ENCODE assay signal across 13 cellular contexts in genomic region chr9:95379630-95380029, GRCh38.
DNase-seq lines count a peak whose midpoint lies in the region; ATAC-seq, FAIRE-seq and TF ChIP-seq lines count a peak whose summit lies in the region.
"Had no signal": no experiment of that assay in that cellular context is flagged by ENCODE, and none has a peak within 500 bp of the region (broad histone marks: within the 10 kb centered on the region; RNA-seq: fewer than 3 reads in every experiment).

No MANE protein-coding gene starts in this region.

- no peaks in the 10 kb centered on the region for H3K9me3 ChIP-seq in CD4-positive, alpha-beta memory T cell (ENCODE audit: control insufficient read depth in 1 of 2, low read length in 2 of 2)
- no peaks in the 10 kb centered on the region for H3K9me3 ChIP-seq in RWPE2 (ENCODE audit: severe bottlenecking)
- H3K9me3 ChIP-seq in pancreas: no peaks in the 10 kb centered on the region
- no peaks in the 10 kb centered on the region for H3K9me3 ChIP-seq in kidney (ENCODE audit: control insufficient read depth in 1 of 2, low read length in 2 of 2)
- H3K9me3 ChIP-seq: breast epithelium, heart right ventricle, left lung, thoracic aorta had no signal

- no peak overlapping the region for H3K27ac Mint-ChIP-seq in CD4-positive, alpha-beta memory T cell

- ATAC-seq in RWPE2 (ENCODE audit: low read depth) (no peak), foreskin keratinocyte (no peak), pancreas (no peak), HG03442 (IDR thresholded peaks at IDR 0.05; ENCODE audit: unreplicated experiment) (no peak)
- ATAC-seq: heart right ventricle, left lung had no signal

- 69 to 86% methylated on average over 5 of the region's 5 CpGs for WGBS in pancreas, 2 donors

- no peak overlapping the region for H3K4me3 ChIP-seq in CD4-positive, alpha-beta memory T cell (ENCODE audit: low read length in 2 of 2)
- H3K4me3 ChIP-seq in GM12865 (ENCODE audit: low read depth, low read length) (no peak overlapping the region), RWPE2 (ENCODE audit: severe bottlenecking) (no peak overlapping the region), pancreas (no peak overlapping the region), kidney (ENCODE audit: low read length in 2 of 2) (no peak overlapping the region)
- H3K4me3 ChIP-seq: breast epithelium, heart right ventricle, left lung, thoracic aorta had no signal

- CTCF ChIA-PET in CD4-positive, alpha-beta memory T cell (lab: Charles Lee; ENCODE audit: partially characterized antibody): interaction anchor here (0.6 to 3.4 kb wide), 5 partner anchors 18 to 840 kb away, joined by 3 to 14 read pairs (median 6); no protein-coding TSS in a partner anchor

- no peaks in the 10 kb centered on the region for H3K9me3 Mint-ChIP-seq in CD4-positive, alpha-beta memory T cell

- POLR2A ChIA-PET in CD4-positive, alpha-beta memory T cell (lab: Charles Lee; ENCODE audit: partially characterized antibody): no interaction called here

- H3K27me3 ChIP-seq in CD4-positive, alpha-beta memory T cell (ENCODE audit: insufficient read depth, low read length): no peaks in the 10 kb centered on the region
- H3K27me3 ChIP-seq in RWPE2 (ENCODE audit: insufficient read depth, poor library complexity, severe bottlenecking) (peaks cover 4% of the 10 kb centered on the region), foreskin keratinocyte (no peaks in the 10 kb centered on the region), pancreas (no peaks in the 10 kb centered on the region)
- H3K27me3 ChIP-seq: breast epithelium had no signal

- no peak overlapping the region for H3K9ac ChIP-seq in kidney (ENCODE audit: low read length in 2 of 2)

- no peak overlapping the region for H3K27ac ChIP-seq in CD4-positive, alpha-beta memory T cell (ENCODE audit: low read depth, low read length)
- H3K27ac ChIP-seq in RWPE2 (ENCODE audit: poor library complexity, severe bottlenecking) (no peak overlapping the region), foreskin keratinocyte (no peak overlapping the region), pancreas (no peak overlapping the region), kidney (ENCODE audit: low read depth in 2 of 2, low read length in 2 of 2) (no peak overlapping the region)
- H3K27ac ChIP-seq: breast epithelium, heart right ventricle, left lung, thoracic aorta had no signal

- H3K4me1 Mint-ChIP-seq in CD4-positive, alpha-beta memory T cell: peaks cover 0 to 4% (median 2%) of the 10 kb centered on the region in 4 donors

- H3K36me3 Mint-ChIP-seq in CD4-positive, alpha-beta memory T cell: no peaks in the 10 kb centered on the region

- TF ChIP-seq CTCF in GM12865 (IDR thresholded peaks at IDR 0.05; ENCODE audit: insufficient read depth, low read depth, low read length, missing control alignments): peak; percentile 3
- peak; percentile 20 for TF ChIP-seq CTCF in RWPE2 (IDR thresholded peaks at IDR 0.05; ENCODE audit: poor library complexity, severe bottlenecking)
- peak; percentile 22 for TF ChIP-seq CTCF in foreskin keratinocyte (conservative IDR thresholded peaks at IDR 0.05)
- no peak for TF ChIP-seq CTCF in pancreas (IDR thresholded peaks at IDR 0.05)
- no peak for TF ChIP-seq CTCF in kidney (IDR thresholded peaks at IDR 0.05; ENCODE audit: borderline replicate concordance, extremely low read depth, insufficient read depth)

- H3K36me3 ChIP-seq in CD4-positive, alpha-beta memory T cell (ENCODE audit: insufficient read depth, low read length): no peaks in the 10 kb centered on the region
- H3K36me3 ChIP-seq in RWPE2 (ENCODE audit: low read depth): no peaks in the 10 kb centered on the region
- no peaks in the 10 kb centered on the region for H3K36me3 ChIP-seq in pancreas
- no peaks in the 10 kb centered on the region for H3K36me3 ChIP-seq in kidney (ENCODE audit: control insufficient read depth in 1 of 2, insufficient read depth in 2 of 2, low read length in 2 of 2)
- H3K36me3 ChIP-seq: breast epithelium, heart right ventricle, left lung, thoracic aorta had no signal

- no peak overlapping the region for H3K4me3 Mint-ChIP-seq in CD4-positive, alpha-beta memory T cell

- H3K4me1 ChIP-seq in CD4-positive, alpha-beta memory T cell (ENCODE audit: insufficient read depth, low read length): no peaks in the 10 kb centered on the region
- H3K4me1 ChIP-seq in RWPE2 (ENCODE audit: insufficient read depth, poor library complexity, severe bottlenecking) (peaks cover 11% of the 10 kb centered on the region), foreskin keratinocyte (peaks cover 10% of the 10 kb centered on the region), pancreas (no peaks in the 10 kb centered on the region), kidney (ENCODE audit: control insufficient read depth in 1 of 2, insufficient read depth in 1 of 2, low read depth in 1 of 2, low read length in 2 of 2) (no peaks in the 10 kb centered on the region)
- H3K4me1 ChIP-seq: heart right ventricle, left lung had no signal

- H3K27me3 Mint-ChIP-seq in CD4-positive, alpha-beta memory T cell: peaks cover 34 to 36% of the 10 kb centered on the region in 2 donors

- intact Hi-C loops in CD4-positive, alpha-beta memory T cell (cut with micrococcal nuclease): loop anchor here (1.0 to 10.0 kb wide), 3 partner anchors 682 to 935 kb away; no protein-coding TSS in a partner anchor
- intact Hi-C loops in pancreas (cut with DNase I) (no loop called here), kidney (cut with DNase I) (no loop called here)

- peak in 4 of 5 donors; percentile 23 to 29 (median 26) for DNase-seq in CD4-positive, alpha-beta memory T cell
- DNase-seq in GM12865 (ENCODE audit: low read depth) (peak; percentile 15), RWPE2 (ENCODE audit: low spot score) (no peak), foreskin keratinocyte (no peak), pancreas (no peak), kidney (no peak)
- DNase-seq: activated effector memory CD4-positive, alpha-beta T cell treated with anti-CD3 and anti-CD28 coated beads, Interleukin-2, amount 50 U/mL, for 16 hours; heart right ventricle; left lung; NCI-H1436 had no signal

- FAIRE-seq in pancreas (lab: Jason Lieb, UNC) (no peak), kidney (lab: Jason Lieb, UNC) (no peak)

Comparison
In these comparisons a context has a peak if more than half of its experiments do, and no peak if none do; other contexts are left out.
1. DNase-seq: peak in CD4-positive, alpha-beta memory T cell (4 of 5) and GM12865 (single experiment); none in RWPE2 (single experiment), foreskin keratinocyte (0 of 2), pancreas (0 of 6) and kidney (single experiment).
2. CTCF ChIP-seq: peak in GM12865 (single experiment), RWPE2 (single experiment) and foreskin keratinocyte (single experiment); none in pancreas (0 of 4) and kidney (single experiment).